9 cellular contexts compared by ENCODE assay signal in the genomic region with DNA sequence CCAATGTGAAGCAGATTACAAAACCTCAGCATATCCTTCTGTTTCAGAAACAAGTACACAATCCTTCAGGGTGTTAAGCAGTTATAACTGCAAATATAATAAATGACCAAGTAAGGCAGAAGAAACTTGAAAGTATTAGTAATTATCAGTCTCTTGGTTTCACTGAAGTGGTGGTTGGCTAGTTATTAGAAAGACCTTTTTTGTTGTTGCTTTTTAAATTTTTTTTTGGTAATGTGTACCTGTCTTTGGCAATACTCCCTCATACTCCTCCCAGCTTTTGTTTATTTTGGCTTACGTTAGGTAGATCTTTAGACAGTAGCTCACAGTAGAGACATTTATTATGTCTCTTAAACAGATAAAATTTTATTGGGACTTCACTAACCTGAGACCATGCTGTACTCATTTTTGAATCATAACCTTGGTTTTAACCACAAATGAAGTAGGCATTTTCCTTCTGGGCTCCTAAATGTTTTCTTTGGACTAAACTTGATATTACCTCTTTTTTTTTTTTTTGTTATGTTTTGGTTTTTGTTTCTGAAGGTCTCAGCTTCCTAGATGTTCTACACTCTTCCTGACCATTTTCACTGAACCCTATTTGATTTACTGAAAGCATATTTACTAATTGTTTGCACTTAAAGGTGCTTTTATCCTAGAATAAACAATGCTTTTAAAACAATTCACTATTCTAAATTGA. TPM values are rescaled to one million over a fixed set of nuclear protein-coding genes. Genes with fewer than 3 reads are reported as not detected.
DNase-seq lines count a peak whose midpoint lies in the region; ATAC-seq, FAIRE-seq and TF ChIP-seq lines count a peak whose summit lies in the region.
"Had no signal": no experiment of that assay in that cellular context is flagged by ENCODE, and none has a peak within 500 bp of the region (broad histone marks: within the 10 kb centered on the region; RNA-seq: fewer than 3 reads in every experiment).

No MANE protein-coding gene starts in this region.

- peaks cover 10% of the 10 kb centered on the region for H3K4me1 ChIP-seq in GM12878 (ENCODE audit: control insufficient read depth, insufficient read depth, low read length)

- H3K36me3 Mint-ChIP-seq in progenitor cell of endocrine pancreas (ENCODE audit: insufficient read depth): peaks cover 1% of the 10 kb centered on the region
- peaks cover 5% of the 10 kb centered on the region for H3K36me3 Mint-ChIP-seq in activated CD4-positive, alpha-beta memory T cell treated with anti-CD3 and anti-CD28 coated beads, Interleukin-2, amount 10 ng/mL, durations not matched to agents 7 days and 5 days (ENCODE audit: low read depth)

- H2AFZ ChIP-seq in GM12878 (ENCODE audit: control insufficient read depth, low read depth, low read length): no peak overlapping the region

- no peak overlapping the region; the same call in 1 of the 2 replicates for H3K9ac ChIP-seq in GM12878 (ENCODE audit: control insufficient read depth, insufficient read depth, low read length)

- H3K9me3 ChIP-seq in GM12878 (replicated peaks; ENCODE audit: control insufficient read depth, insufficient read depth, low read length): no peaks in the 10 kb centered on the region

- no peak for TF ChIP-seq EP300 in GM12878 (IDR thresholded peaks at IDR 0.05; ENCODE audit: borderline replicate concordance in 1 of 2, control insufficient read depth in 1 of 2, low read depth in 2 of 2, low read length in 2 of 2)

- H3K79me2 ChIP-seq in GM12878 (ENCODE audit: control insufficient read depth, insufficient read depth, low read length): peaks cover 87% of the 10 kb centered on the region

- POLR2A ChIA-PET in GM12878 (lab: Charles Lee): interaction anchor here (0.5 to 1.4 kb wide), 8 partner anchors 18 to 126 kb away, joined by 3 to 5 read pairs (median 3); no protein-coding TSS in a partner anchor
- POLR2A ChIA-PET in activated CD4-positive, alpha-beta memory T cell treated with anti-CD3 and anti-CD28 coated beads, Interleukin-2, amount 10 ng/mL, durations not matched to agents 7 days and 5 days (lab: Charles Lee): no interaction called here

- in situ Hi-C loops in GM12878 (cut with MboI): no loop called here

- WGBS in GM12878 (ENCODE audit: insufficient coverage, insufficient replicate concordance, low lambda C conversion rate, missing lambda C conversion rate): 46% methylated on average over 1 of the region's 1 CpG

- peaks cover 40% of the 10 kb centered on the region for H3K4me1 Mint-ChIP-seq in progenitor cell of endocrine pancreas (ENCODE audit: low read depth)
- H3K4me1 Mint-ChIP-seq in activated CD4-positive, alpha-beta memory T cell treated with anti-CD3 and anti-CD28 coated beads, Interleukin-2, amount 10 ng/mL, durations not matched to agents 7 days and 5 days: peaks cover 41% of the 10 kb centered on the region

- ATAC-seq in HG03460 (IDR thresholded peaks at IDR 0.05; ENCODE audit: unreplicated experiment) (peak; percentile 50), GM12878 (peak; percentile 42)

- CTCF ChIA-PET in GM12878 (lab: Yijun Ruan, JAX): interaction anchor here (0.9 to 2.4 kb wide), 6 partner anchors 24 to 71 kb away, joined by 3 to 14 read pairs (median 4); no protein-coding TSS in a partner anchor
- CTCF ChIA-PET in activated CD4-positive, alpha-beta memory T cell treated with anti-CD3 and anti-CD28 coated beads, Interleukin-2, amount 10 ng/mL, durations not matched to agents 7 days and 5 days (lab: Charles Lee): interaction anchor here (1.2 kb wide), 1 partner anchor 16 kb away, joined by 3 read pairs; no protein-coding TSS in a partner anchor

- H3K9me3 Mint-ChIP-seq in progenitor cell of endocrine pancreas (ENCODE audit: low read depth): no peaks in the 10 kb centered on the region
- H3K9me3 Mint-ChIP-seq in activated CD4-positive, alpha-beta memory T cell treated with anti-CD3 and anti-CD28 coated beads, Interleukin-2, amount 10 ng/mL, durations not matched to agents 7 days and 5 days: no peaks in the 10 kb centered on the region

- FAIRE-seq in GM12878 (lab: Jason Lieb, UNC): no peak
- FAIRE-seq: A204.1 had no signal

- H3K27ac ChIP-seq in GM12878 (ENCODE audit: control insufficient read depth, insufficient read depth): peak overlapping the region; percentile 32; the same call in 1 of the 2 replicates

- no peak for TF ChIP-seq CTCF in GM12878 (IDR thresholded peaks at IDR 0.05 in 2 of 3, conservative IDR thresholded peaks at IDR 0.05 in 1 of 3; ENCODE audit: control insufficient read depth in 2 of 3, extremely low read depth in 1 of 3, insufficient read depth in 1 of 3, low read depth in 3 of 3, low read length in 3 of 3)
- no peak for TF ChIP-seq CTCF in progenitor cell of endocrine pancreas (IDR thresholded peaks at IDR 0.05; ENCODE audit: unreplicated experiment)

- TF ChIP-seq RAD21 in GM12878 (IDR thresholded peaks at IDR 0.05; ENCODE audit: insufficient read depth, low read depth, low read length): no peak

- intact Hi-C loops in GM12878 (cut with micrococcal nuclease; ENCODE audit: unreplicated experiment): no loop called here

- SMC1A ChIA-PET in GM12878 (lab: Charles Lee; ENCODE audit: uncharacterized antibody, unreplicated experiment): interaction anchor here (0.8 to 4.3 kb wide), 17 partner anchors 8 to 147 kb away, joined by 3 to 21 read pairs (median 4); no protein-coding TSS in a partner anchor

- peak overlapping the region; percentile 64 for H3K4me2 ChIP-seq in GM12878 (ENCODE audit: control insufficient read depth, insufficient read depth)

- no peak overlapping the region for H3K4me3 Mint-ChIP-seq in progenitor cell of endocrine pancreas (ENCODE audit: low read depth)
- H3K4me3 Mint-ChIP-seq in activated CD4-positive, alpha-beta memory T cell treated with anti-CD3 and anti-CD28 coated beads, Interleukin-2, amount 10 ng/mL, durations not matched to agents 7 days and 5 days: no peak overlapping the region

- RAD21 ChIA-PET in GM12878 (lab: Charles Lee; ENCODE audit: unreplicated experiment): interaction anchor here (0.8 to 1.5 kb wide), 4 partner anchors 69 to 117 kb away, joined by 3 to 5 read pairs (median 3); no protein-coding TSS in a partner anchor

- 0 out of 2 replicates have a peak overlapping the region, but pooled peaks have one; percentile 21 for H3K4me3 ChIP-seq in GM12878

- peak overlapping the region; percentile 75 for H3K27ac Mint-ChIP-seq in progenitor cell of endocrine pancreas
- H3K27ac Mint-ChIP-seq in activated CD4-positive, alpha-beta memory T cell treated with anti-CD3 and anti-CD28 coated beads, Interleukin-2, amount 10 ng/mL, durations not matched to agents 7 days and 5 days: no peak overlapping the region

- TF ChIP-seq POLR2A in GM12878 (IDR thresholded peaks at IDR 0.05; ENCODE audit: low read depth, low read length): no peak

- no peaks in the 10 kb centered on the region for H4K20me1 ChIP-seq in GM12878 (ENCODE audit: control insufficient read depth, insufficient read depth)

- DNase-seq in NCI-H1092 treated with DMSO at 0.1 percent for 48 hours (lab: John Stamatoyannopoulos, UW) (peak; percentile 11), NCI-H1092 (lab: John Stamatoyannopoulos, UW) (no peak), GM12878 (ENCODE audit: low read depth, low spot score) (no peak), progenitor cell of endocrine pancreas (ENCODE audit: low spot score, unreplicated experiment) (no peak), iPS-NIHi7 (ENCODE audit: extremely low spot score) (no peak), middle frontal gyrus (ENCODE audit: extremely low spot score, low spot score) (no peak)
- DNase-seq in activated CD4-positive, alpha-beta memory T cell treated with anti-CD3 and anti-CD28 coated beads, Interleukin-2, amount 10 ng/mL, durations not matched to agents 7 days and 5 days: no peak

- H3K36me3 ChIP-seq in GM12878 (ENCODE audit: control insufficient read depth in 2 of 2, insufficient read depth in 2 of 2, low read length in 1 of 2): no peaks in the 10 kb centered on the region

- BruUV-seq in GM12878 (replicated peaks; lab: Mats Ljungman, UMichigan): no TSS peak

- no peaks in the 10 kb centered on the region for H3K27me3 Mint-ChIP-seq in progenitor cell of endocrine pancreas
- no peaks in the 10 kb centered on the region for H3K27me3 Mint-ChIP-seq in activated CD4-positive, alpha-beta memory T cell treated with anti-CD3 and anti-CD28 coated beads, Interleukin-2, amount 10 ng/mL, durations not matched to agents 7 days and 5 days

- H3K27me3 ChIP-seq in GM12878 (replicated peaks in 1 of 2; ENCODE audit: control insufficient read depth in 2 of 2, insufficient read depth in 2 of 2, low read length in 1 of 2): no peaks in the 10 kb centered on the region

TF ChIP-seq in GM12878, 131 proteins besides CTCF, POLR2A, EP300 and RAD21 (continues in another document):
- TF ChIP-seq, protein P1, sequence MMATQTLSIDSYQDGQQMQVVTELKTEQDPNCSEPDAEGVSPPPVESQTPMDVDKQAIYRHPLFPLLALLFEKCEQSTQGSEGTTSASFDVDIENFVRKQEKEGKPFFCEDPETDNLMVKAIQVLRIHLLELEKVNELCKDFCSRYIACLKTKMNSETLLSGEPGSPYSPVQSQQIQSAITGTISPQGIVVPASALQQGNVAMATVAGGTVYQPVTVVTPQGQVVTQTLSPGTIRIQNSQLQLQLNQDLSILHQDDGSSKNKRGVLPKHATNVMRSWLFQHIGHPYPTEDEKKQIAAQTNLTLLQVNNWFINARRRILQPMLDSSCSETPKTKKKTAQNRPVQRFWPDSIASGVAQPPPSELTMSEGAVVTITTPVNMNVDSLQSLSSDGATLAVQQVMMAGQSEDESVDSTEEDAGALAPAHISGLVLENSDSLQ (IDR thresholded peaks at IDR 0.05): no peak

RNA-seq across cellular contexts. Expression of a gene that starts 6.4 kb away (rescaled TPM):
- 115 TPM in 2 replicates for total RNA-seq in GM12878 (2013; cell fraction: nucleolus; rRNA removed)
- total RNA-seq in GM12878 (2014; rRNA removed) (22.9 and 29.5 TPM in 2 replicates), GM12878 (2014; rRNA removed; fragmentation: Illumina TruSeq; extraction: Trizol) (46.6 and 48.0 TPM in 2 replicates), GM12878 (2021) (23.6 and 27.9 TPM in 2 replicates), progenitor cell of endocrine pancreas (47.7 and 50.6 TPM in 2 replicates)
- 9.9 TPM for polyA plus RNA-seq in GM12878 (2011; ENCODE audit: low read depth)
- polyA plus RNA-seq in GM12878 (2011; rRNA removed) (23.7 and 43.8 TPM in 2 replicates), GM12878 (2014; fragmentation: Illumina TruSeq; extraction: Trizol) (34.2 and 48.4 TPM in 2 replicates), GM12878 (2014; fragmentation: Nextera tagmentation; extraction: Ambion mirVana) (1 to 10 TPM; 5.4 to 8.0 TPM), GM12878 (2014; rRNA removed) (12.6 and 15.1 TPM in 2 replicates), GM12878 (2016; fragmentation: Nextera tagmentation; extraction: Ambion mirVana) (10 to 100 TPM; 17.4 to 18.8 TPM)
- polyA plus RNA-seq in GM12878 (2011; cell fraction: cytosol; rRNA removed): 6.7 and 8.0 TPM in 2 replicates
- 10.7 and 12.6 TPM in 2 replicates for polyA plus RNA-seq in GM12878 (2011; cell fraction: nucleus; rRNA removed)
- 20.5 and 20.9 TPM in 2 replicates for polyA plus RNA-seq in GM12878 (2012)
- 10.1 and 11.7 TPM in 2 replicates for polyA minus RNA-seq in GM12878 (2011; rRNA and poly(A)+ RNA removed)
- polyA minus RNA-seq in GM12878 (2011; cell fraction: cytosol; rRNA and poly(A)+ RNA removed): 9.0 TPM in 2 replicates
- 19.7 and 29.3 TPM in 2 replicates for polyA minus RNA-seq in GM12878 (2011; cell fraction: nucleus; rRNA and poly(A)+ RNA removed)
- 10 to 100 TPM; 26.3 to 27.1 TPM for total RNA-seq in activated CD4-positive, alpha-beta memory T cell treated with anti-CD3 and anti-CD28 coated beads, Interleukin-2, amount 10 ng/mL, durations not matched to agents 7 days and 5 days
